ENCODE assay signal across 2 cellular contexts in the genomic region with DNA sequence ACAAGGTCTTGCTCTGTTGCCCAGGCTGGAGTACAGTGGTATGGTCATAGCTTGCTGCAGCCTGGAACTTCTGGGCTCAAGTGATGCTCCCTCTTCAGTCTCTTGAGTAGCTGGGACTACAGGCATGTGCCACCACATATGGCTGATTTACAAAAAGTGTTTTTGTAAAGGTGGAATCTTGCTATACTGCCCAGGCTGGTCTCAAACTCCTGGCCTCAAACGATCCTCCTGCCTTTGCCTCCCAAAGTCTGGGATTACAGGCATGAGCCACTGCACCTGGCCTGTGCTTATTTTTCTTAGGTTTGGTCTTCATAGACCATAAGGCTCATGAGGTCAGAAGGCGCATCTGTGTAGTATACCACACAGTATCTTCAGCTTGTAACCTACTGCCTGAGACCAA.
TF ChIP-seq lines count a peak whose summit lies in the region.

No MANE protein-coding gene starts in this region.

TF ChIP-seq in HepG2, 621 proteins besides CTCF, POLR2A, EP300 and RAD21:
- no peak for TF ChIP-seq SOX5 (CRISPR knock-in tag; IDR thresholded peaks at IDR 0.05; ENCODE audit: borderline replicate concordance)
- peak; percentile 18; the same call in 1 of the 2 replicates for TF ChIP-seq ZNF121 (CRISPR knock-in tag; IDR thresholded peaks at IDR 0.05)
- TF ChIP-seq, protein P1, sequence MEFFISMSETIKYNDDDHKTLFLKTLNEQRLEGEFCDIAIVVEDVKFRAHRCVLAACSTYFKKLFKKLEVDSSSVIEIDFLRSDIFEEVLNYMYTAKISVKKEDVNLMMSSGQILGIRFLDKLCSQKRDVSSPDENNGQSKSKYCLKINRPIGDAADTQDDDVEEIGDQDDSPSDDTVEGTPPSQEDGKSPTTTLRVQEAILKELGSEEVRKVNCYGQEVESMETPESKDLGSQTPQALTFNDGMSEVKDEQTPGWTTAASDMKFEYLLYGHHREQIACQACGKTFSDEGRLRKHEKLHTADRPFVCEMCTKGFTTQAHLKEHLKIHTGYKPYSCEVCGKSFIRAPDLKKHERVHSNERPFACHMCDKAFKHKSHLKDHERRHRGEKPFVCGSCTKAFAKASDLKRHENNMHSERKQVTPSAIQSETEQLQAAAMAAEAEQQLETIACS (CRISPR knock-in tag; IDR thresholded peaks at IDR 0.05) = no peak
- TF ChIP-seq ZNF772 (CRISPR knock-in tag; IDR thresholded peaks at IDR 0.05) = no peak

TF ChIP-seq in H1, 55 proteins besides CTCF, POLR2A, EP300 and RAD21:
- TF ChIP-seq BACH1 (IDR thresholded peaks at IDR 0.05; ENCODE audit: low read length) (no peak), USF2 (IDR thresholded peaks at IDR 0.05; ENCODE audit: low read length) (no peak), FOSL1 (IDR thresholded peaks at IDR 0.05; ENCODE audit: insufficient read depth, low read depth, low read length) (no peak), RBBP5 (IDR thresholded peaks at IDR 0.05; ENCODE audit: borderline replicate concordance, low read depth, low read length) (no peak), ASH2L (IDR thresholded peaks at IDR 0.05; ENCODE audit: low read length) (no peak), POLR2AphosphoS5 (IDR thresholded peaks at IDR 0.05; ENCODE audit: low read depth, low read length) (no peak), CREB1 (IDR thresholded peaks at IDR 0.05) (no peak), BRCA1 (IDR thresholded peaks at IDR 0.05; ENCODE audit: low read depth, low read length) (no peak), MAX (IDR thresholded peaks at IDR 0.05) (no peak), GABPA (IDR thresholded peaks at IDR 0.05; ENCODE audit: borderline replicate concordance, insufficient read depth, low read length) (no peak), KDM1A (IDR thresholded peaks at IDR 0.05; ENCODE audit: borderline replicate concordance, low read length) (no peak), CTBP2 (IDR thresholded peaks at IDR 0.05; ENCODE audit: borderline replicate concordance, insufficient read depth, insufficient read length, low read length) (no peak), YY1 (IDR thresholded peaks at IDR 0.05; ENCODE audit: low read depth, low read length) (no peak), SUZ12 (IDR thresholded peaks at IDR 0.05; ENCODE audit: low read length) (no peak)
- TF ChIP-seq, protein P2, sequence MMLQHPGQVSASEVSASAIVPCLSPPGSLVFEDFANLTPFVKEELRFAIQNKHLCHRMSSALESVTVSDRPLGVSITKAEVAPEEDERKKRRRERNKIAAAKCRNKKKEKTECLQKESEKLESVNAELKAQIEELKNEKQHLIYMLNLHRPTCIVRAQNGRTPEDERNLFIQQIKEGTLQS (IDR thresholded peaks at IDR 0.05; ENCODE audit: insufficient read depth, low read depth, low read length) = no peak
